In the genomic region with DNA sequence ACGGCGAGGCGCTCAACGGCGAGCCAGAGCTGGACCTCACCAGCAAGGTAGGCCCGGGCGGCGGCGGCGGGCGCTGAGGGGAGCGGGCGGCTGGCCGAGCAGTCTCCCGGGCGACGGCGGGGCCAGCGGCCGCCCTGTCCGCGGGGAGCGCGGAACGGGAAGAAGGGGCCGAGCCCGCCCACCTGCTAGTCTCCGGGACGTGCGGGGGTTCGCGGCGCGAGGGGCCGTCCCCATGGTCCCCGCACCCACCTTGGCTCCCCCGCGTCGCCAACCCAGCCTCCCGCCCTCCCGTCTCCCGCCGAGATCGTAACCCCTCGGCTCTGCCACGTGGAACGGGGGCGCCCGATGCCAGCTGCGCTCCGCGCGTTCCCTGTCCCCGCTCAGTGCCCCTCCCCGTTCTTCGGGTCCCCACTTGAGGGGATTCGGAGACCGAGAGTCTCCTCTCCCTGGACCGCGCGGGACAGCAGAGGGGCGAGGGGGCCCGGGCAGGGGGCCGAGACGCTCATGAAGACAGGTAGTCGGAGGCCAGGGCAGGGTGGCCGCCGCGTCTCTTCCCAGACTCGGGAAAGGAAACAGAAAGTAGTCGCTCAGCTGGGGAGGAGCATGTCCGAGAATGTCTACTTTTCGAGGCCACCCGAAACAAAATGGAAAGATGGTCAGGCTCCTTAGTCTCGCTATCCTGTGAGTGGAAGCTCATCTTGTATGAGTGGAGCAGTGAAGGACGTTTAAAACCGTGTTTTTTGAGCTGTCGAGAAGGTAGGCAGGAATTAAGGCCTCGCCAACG, we compare ENCODE assay signal across 8 cellular contexts. TPM values are rescaled to one million over a fixed set of nuclear protein-coding genes. Genes with fewer than 3 reads are reported as not detected.
DNase-seq lines count a peak whose midpoint lies in the region; ATAC-seq and TF ChIP-seq lines count a peak whose summit lies in the region.

No MANE protein-coding gene starts in this region.

- TF ChIP-seq CTCF in WERI-Rb-1 (IDR thresholded peaks at IDR 0.05; ENCODE audit: low read depth, low read length), result no peak
- no peak for TF ChIP-seq CTCF in right lobe of liver (IDR thresholded peaks at IDR 0.05)

- DNase-seq in WERI-Rb-1, result peak; percentile 29
- peak; percentile 53 for DNase-seq in dermis blood vessel endothelial cell
- DNase-seq in right lobe of liver, result peak; percentile 65 to 77 (median 71)
- DNase-seq in stimulated activated CD8-positive, alpha-beta memory T cell treated with anti-CD3 and anti-CD28 coated beads, Interleukin-12 subunit alpha, Interleukin-12 subunit beta, amount 100 ng/mL, for 4 hours (ENCODE audit: low read depth), result peak; percentile 29
- no peak for DNase-seq in foreskin melanocyte

- peaks cover 42% of the 10 kb centered on the region for H3K36me3 ChIP-seq in WERI-Rb-1
- peaks cover 0 to 4% (median 0%) of the 10 kb centered on the region in 4 donors for H3K36me3 ChIP-seq in right lobe of liver

- H3K4me3 ChIP-seq in WERI-Rb-1 (ENCODE audit: low read depth, low read length) (peak overlapping the region; percentile 81), right lobe of liver (peak overlapping the region; percentile 76 to 89 (median 85))

- no peaks in the 10 kb centered on the region for H3K9me3 ChIP-seq in WERI-Rb-1 (ENCODE audit: severe bottlenecking)
- H3K9me3 ChIP-seq in right lobe of liver, result no peaks in the 10 kb centered on the region

- intact Hi-C loops in right lobe of liver (cut with DNase I), result no loop called here

- 0% methylated on average over 13 of the region's 80 CpGs for WGBS in right lobe of liver (ENCODE audit: insufficient coverage, low coverage, low lambda C conversion rate, missing lambda C conversion rate)

- peaks cover 0 to 31% (median 7%) of the 10 kb centered on the region in 4 donors for H3K4me1 ChIP-seq in right lobe of liver

- no peak for TF ChIP-seq POLR2A in right lobe of liver (IDR thresholded peaks at IDR 0.05)

- no peaks in the 10 kb centered on the region for H3K27me3 ChIP-seq in WERI-Rb-1 (ENCODE audit: insufficient read depth, low read depth, severe bottlenecking)
- H3K27me3 ChIP-seq in right lobe of liver, result no peaks in the 10 kb centered on the region

- ATAC-seq in GM18519 (IDR thresholded peaks at IDR 0.05; ENCODE audit: low FRiP score, unreplicated experiment) (peak; percentile 0), HG03159 (IDR thresholded peaks at IDR 0.05; ENCODE audit: unreplicated experiment) (peak; percentile 1), right lobe of liver (peak in 3 of 4 donors; percentile 0 to 3 (median 2)), HG02759 (IDR thresholded peaks at IDR 0.05; ENCODE audit: unreplicated experiment) (no peak)

- H3K27ac ChIP-seq in WERI-Rb-1, result peak overlapping the region; percentile 94
- H3K27ac ChIP-seq in right lobe of liver, result peak overlapping the region; percentile 93 to 97 (median 96)

RNA-seq across cellular contexts. Expression of a gene that starts 0.5 kb away (rescaled TPM):
- total RNA-seq in dermis blood vessel endothelial cell, result 35.1 and 46.7 TPM in 2 replicates
- total RNA-seq in right lobe of liver, result 10 to 100 TPM; 13.4 to 21.6 (median 16.7) TPM

RNA-seq across cellular contexts. Expression of a gene that starts 5.5 kb away (rescaled TPM):
- total RNA-seq in dermis blood vessel endothelial cell (98.4 and 117 TPM in 2 replicates), right lobe of liver (10 to 100 TPM; 13.0 to 32.2 (median 21.7) TPM)

RNA-seq across cellular contexts. Expression of a gene that starts 24.5 kb away (rescaled TPM):
- 59.8 and 76.6 TPM in 2 replicates for total RNA-seq in dermis blood vessel endothelial cell
- 10 to 100 TPM; 23.2 to 36.8 (median 32.4) TPM for total RNA-seq in right lobe of liver

RNA-seq across cellular contexts. Expression of a gene that starts 49.5 kb away (rescaled TPM):
- total RNA-seq in dermis blood vessel endothelial cell (186 and 260 TPM in 2 replicates), right lobe of liver (100 to 1,000 TPM; 104 to 174 (median 144) TPM)

RNA-seq across cellular contexts. Expression of a gene that starts 49.9 kb away (rescaled TPM):
- total RNA-seq in dermis blood vessel endothelial cell, result 15.1 and 18.4 TPM in 2 replicates
- 10 to 100 TPM in 4 of 6 experiments, 1 to 10 TPM in 2; 6.1 to 14.4 (median 11.6) TPM for total RNA-seq in right lobe of liver
